ENCODE assay signal across 9 cellular contexts in the genomic region with DNA sequence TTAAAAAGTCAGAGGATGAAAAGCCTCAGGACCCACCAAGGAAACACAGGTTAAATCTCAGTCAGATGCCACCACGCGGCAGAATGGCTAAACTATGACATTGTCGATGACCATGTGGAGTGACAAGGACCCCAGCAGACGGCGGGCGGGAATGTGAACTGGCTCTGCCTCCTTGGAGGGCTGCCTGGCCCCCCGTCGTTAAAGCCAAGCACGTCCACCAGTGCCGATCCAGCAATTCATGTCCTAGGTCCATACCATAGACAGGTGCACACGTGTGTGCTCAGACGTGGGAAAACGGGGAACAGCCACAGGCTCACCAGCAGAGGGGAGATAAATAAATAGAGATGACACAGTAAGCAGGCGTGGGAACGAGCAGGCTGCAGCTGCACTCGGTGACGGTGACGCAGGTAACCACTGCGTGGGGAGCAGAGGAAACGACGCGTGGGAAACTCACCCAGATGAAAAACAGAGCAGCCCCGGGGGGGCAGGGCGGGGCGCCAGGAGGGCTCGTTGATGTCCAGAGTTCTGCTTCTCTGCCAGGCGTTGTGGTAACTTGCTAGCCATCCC. TPM values are rescaled to one million over a fixed set of nuclear protein-coding genes. Genes with fewer than 3 reads are reported as not detected.
DNase-seq lines count a peak whose midpoint lies in the region; ATAC-seq and TF ChIP-seq lines count a peak whose summit lies in the region.
"Had no signal": no experiment of that assay in that cellular context is flagged by ENCODE, and none has a peak within 500 bp of the region (broad histone marks: within the 10 kb centered on the region; RNA-seq: fewer than 3 reads in every experiment).

No MANE protein-coding gene starts in this region.

- H2AFZ ChIP-seq in IMR-90 (replicated peaks; ENCODE audit: low read length, poor library complexity) = no peak overlapping the region

- CTCF ChIA-PET in IMR-90 (lab: Yijun Ruan, JAX) = no interaction called here
- CTCF ChIA-PET in activated CD8-positive, alpha-beta memory T cell treated with anti-CD3 and anti-CD28 coated beads, Interleukin-2, amount 10 ng/mL, durations not matched to agents 7 days and 5 days (lab: Charles Lee) = interaction anchor here (0.7 kb wide), 1 partner anchor 203 kb away, joined by 4 read pairs; no protein-coding TSS in a partner anchor

- H3K36me3 Mint-ChIP-seq in CD14-positive monocyte = no peaks in the 10 kb centered on the region
- H3K36me3 Mint-ChIP-seq in activated CD8-positive, alpha-beta memory T cell treated with anti-CD3 and anti-CD28 coated beads, Interleukin-2, amount 10 ng/mL, durations not matched to agents 7 days and 5 days = no peaks in the 10 kb centered on the region

- H3K4me2 ChIP-seq in IMR-90 (ENCODE audit: low read depth, low read length) = no peak overlapping the region

- peaks cover 3% of the 10 kb centered on the region; the same call in 1 of the 2 replicates for H3K9me1 ChIP-seq in IMR-90 (ENCODE audit: insufficient read depth, low read length)

- POLR2A ChIA-PET in IMR-90 (lab: Charles Lee; ENCODE audit: unreplicated experiment) = no interaction called here

- in situ Hi-C loops in IMR-90 (cut with MboI; ENCODE audit: low sequenced_read_pairs) = no loop called here

- H2AK5ac ChIP-seq in IMR-90 (ENCODE audit: low read depth, low read length) = no peak overlapping the region

- peak overlapping the region in 1 of 2 donors; percentile 37 for H3K4me3 Mint-ChIP-seq in CD14-positive monocyte
- H3K4me3 Mint-ChIP-seq in activated CD8-positive, alpha-beta memory T cell treated with anti-CD3 and anti-CD28 coated beads, Interleukin-2, amount 10 ng/mL, durations not matched to agents 7 days and 5 days = peak overlapping the region; percentile 66

- no peak overlapping the region for H2BK120ac ChIP-seq in IMR-90 (ENCODE audit: low read depth, low read length)

- H2BK20ac ChIP-seq in IMR-90 (ENCODE audit: low read depth, low read length) = no peak overlapping the region

- dilution Hi-C loops in IMR-90 (cut with HindIII; ENCODE audit: low sequenced_read_pairs, unreplicated experiment) = no loop called here

- no peak overlapping the region for H3K9ac ChIP-seq in IMR-90 (ENCODE audit: low read depth, low read length)

- ATAC-seq in IMR-90 (ENCODE audit: low read depth) (no peak), GM18861 (IDR thresholded peaks at IDR 0.05; ENCODE audit: unreplicated experiment) (no peak), HG03432 (IDR thresholded peaks at IDR 0.05; ENCODE audit: unreplicated experiment) (no peak)
- peak; percentile 84 for ATAC-seq in activated CD8-positive, alpha-beta memory T cell treated with anti-CD3 and anti-CD28 coated beads, Interleukin-2, amount 10 ng/mL, durations not matched to agents 7 days and 5 days

- H2BK15ac ChIP-seq in IMR-90 (ENCODE audit: low read depth, low read length) = no peak overlapping the region

- no peak overlapping the region for H2AK9ac ChIP-seq in IMR-90 (replicated peaks; ENCODE audit: low read depth, low read length, poor library complexity)

- no peak overlapping the region for H3K4me3 ChIP-seq in IMR-90 (ENCODE audit: insufficient read depth, low read depth, low read length)

- peaks cover 10% of the 10 kb centered on the region for H4K20me1 ChIP-seq in IMR-90 (ENCODE audit: insufficient read depth, low read length)

- H3K79me1 ChIP-seq in IMR-90 (ENCODE audit: low read depth in 1 of 2, low read length in 2 of 2) = no peaks in the 10 kb centered on the region

- peaks cover 13% of the 10 kb centered on the region for H3K4me1 ChIP-seq in IMR-90 (ENCODE audit: control insufficient read depth, insufficient read depth, low read length)

- no peak overlapping the region for H2BK5ac ChIP-seq in IMR-90 (ENCODE audit: low read depth, low read length, poor library complexity, severe bottlenecking)

- no peak overlapping the region for H3K27ac ChIP-seq in IMR-90 (ENCODE audit: insufficient read depth, low read length)

- peaks cover 40% of the 10 kb centered on the region for H3K27me3 ChIP-seq in IMR-90 (ENCODE audit: control insufficient read depth, insufficient read depth, low read length)

- no peaks in the 10 kb centered on the region for H3K36me3 ChIP-seq in IMR-90 (ENCODE audit: control insufficient read depth, insufficient read depth, low read length)

- no peak overlapping the region for H3K23ac ChIP-seq in IMR-90 (ENCODE audit: low read depth, low read length)

- TF ChIP-seq POLR2A in IMR-90 (IDR thresholded peaks at IDR 0.05; ENCODE audit: low read depth, low read length) = no peak

- H3K27ac Mint-ChIP-seq in CD14-positive monocyte = no peak overlapping the region
- peak overlapping the region; percentile 13 for H3K27ac Mint-ChIP-seq in activated CD8-positive, alpha-beta memory T cell treated with anti-CD3 and anti-CD28 coated beads, Interleukin-2, amount 10 ng/mL, durations not matched to agents 7 days and 5 days

- peaks cover 11 to 15% (median 13%) of the 10 kb centered on the region in 3 donors for H3K27me3 Mint-ChIP-seq in CD14-positive monocyte (ENCODE audit: low read depth in 3 of 3)
- H3K27me3 Mint-ChIP-seq in activated CD8-positive, alpha-beta memory T cell treated with anti-CD3 and anti-CD28 coated beads, Interleukin-2, amount 10 ng/mL, durations not matched to agents 7 days and 5 days = peaks cover 23% of the 10 kb centered on the region

- H3K56ac ChIP-seq in IMR-90 (ENCODE audit: extremely low read depth, insufficient read depth, low read length) = no peak overlapping the region

- TF ChIP-seq RAD21 in IMR-90 (IDR thresholded peaks at IDR 0.05; ENCODE audit: low read length) = no peak

- H4K5ac ChIP-seq in IMR-90 (ENCODE audit: low read depth, low read length) = no peak overlapping the region

- H3K14ac ChIP-seq in IMR-90 (replicated peaks; ENCODE audit: low read depth, low read length) = no peak overlapping the region

- H3K4ac ChIP-seq in IMR-90 (ENCODE audit: low read depth, low read length) = no peak overlapping the region

- no peak overlapping the region for H4K91ac ChIP-seq in IMR-90 (ENCODE audit: insufficient read depth, low read depth, low read length)

- H3K18ac ChIP-seq in IMR-90 (ENCODE audit: low read depth, low read length) = no peak overlapping the region

- WGBS in IMR-90 (ENCODE audit: extremely low coverage in 2 of 2, insufficient read length in 1 of 2), 2 experiments = 74% methylated on average over 12 of the region's 27 CpGs; no CpG with 5 or more reads in 1 of the 2 experiments

- DNase-seq in CD14-positive monocyte (ENCODE audit: low spot score) (peak; percentile 48), IMR-90 (peak; percentile 31), islet precursor cell (peak; percentile 49), NCI-H146 treated with DMSO at 0.1 percent for 48 hours (lab: John Stamatoyannopoulos, UW; ENCODE audit: unreplicated experiment) (no peak)
- peak; percentile 74 for DNase-seq in activated CD8-positive, alpha-beta memory T cell treated with anti-CD3 and anti-CD28 coated beads, Interleukin-2, amount 10 ng/mL, durations not matched to agents 7 days and 5 days
- DNase-seq in stimulated activated CD8-positive, alpha-beta memory T cell treated with anti-CD3 and anti-CD28 coated beads, Interleukin-4, amount 100 ng/mL, for 48 hours = peak; percentile 85

- peaks cover 14% of the 10 kb centered on the region for H3K9me3 ChIP-seq in IMR-90 (ENCODE audit: control insufficient read depth, insufficient read depth, low read length)

- peaks cover 37% of the 10 kb centered on the region for H3K4me1 Mint-ChIP-seq in CD14-positive monocyte
- H3K4me1 Mint-ChIP-seq in activated CD8-positive, alpha-beta memory T cell treated with anti-CD3 and anti-CD28 coated beads, Interleukin-2, amount 10 ng/mL, durations not matched to agents 7 days and 5 days = peaks cover 18% of the 10 kb centered on the region

- no TSS peak for BruUV-seq in IMR-90 (replicated peaks; lab: Mats Ljungman, UMichigan)

- H3K9me3 Mint-ChIP-seq in CD14-positive monocyte = peaks cover 5 to 14% (median 11%) of the 10 kb centered on the region in 7 donors
- H3K9me3 Mint-ChIP-seq in activated CD8-positive, alpha-beta memory T cell treated with anti-CD3 and anti-CD28 coated beads, Interleukin-2, amount 10 ng/mL, durations not matched to agents 7 days and 5 days (ENCODE audit: low read depth) = no peaks in the 10 kb centered on the region

- intact Hi-C loops in CD14-positive monocyte (cut with micrococcal nuclease) = no loop called here
- intact Hi-C loops in IMR-90 (cut with micrococcal nuclease) = no loop called here

- TF ChIP-seq CTCF in CD14-positive monocyte (IDR thresholded peaks at IDR 0.05) = no peak
- no peak for TF ChIP-seq CTCF in IMR-90 (conservative IDR thresholded peaks at IDR 0.05; ENCODE audit: low read depth, low read length)

- no peak overlapping the region for H4K8ac ChIP-seq in IMR-90 (ENCODE audit: low read depth in 2 of 2, low read length in 2 of 2)

TF ChIP-seq in IMR-90, 13 proteins besides CTCF, POLR2A, EP300 and RAD21 (continues in another document):
- TF ChIP-seq FOS (IDR thresholded peaks at IDR 0.05; ENCODE audit: low read depth, low read length) (no peak), MAFK (IDR thresholded peaks at IDR 0.05; ENCODE audit: low read depth, low read length) (no peak), CHD1 (IDR thresholded peaks at IDR 0.05; ENCODE audit: low read depth, low read length) (no peak), MAZ (IDR thresholded peaks at IDR 0.05; ENCODE audit: borderline replicate concordance, low read depth, low read length) (no peak), NFE2L2 (IDR thresholded peaks at IDR 0.05; ENCODE audit: low read depth, low read length) (no peak)
- TF ChIP-seq, protein P1, sequence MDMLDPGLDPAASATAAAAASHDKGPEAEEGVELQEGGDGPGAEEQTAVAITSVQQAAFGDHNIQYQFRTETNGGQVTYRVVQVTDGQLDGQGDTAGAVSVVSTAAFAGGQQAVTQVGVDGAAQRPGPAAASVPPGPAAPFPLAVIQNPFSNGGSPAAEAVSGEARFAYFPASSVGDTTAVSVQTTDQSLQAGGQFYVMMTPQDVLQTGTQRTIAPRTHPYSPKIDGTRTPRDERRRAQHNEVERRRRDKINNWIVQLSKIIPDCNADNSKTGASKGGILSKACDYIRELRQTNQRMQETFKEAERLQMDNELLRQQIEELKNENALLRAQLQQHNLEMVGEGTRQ (IDR thresholded peaks at IDR 0.05; ENCODE audit: low read depth, low read length) = no peak
- TF ChIP-seq, protein P2, sequence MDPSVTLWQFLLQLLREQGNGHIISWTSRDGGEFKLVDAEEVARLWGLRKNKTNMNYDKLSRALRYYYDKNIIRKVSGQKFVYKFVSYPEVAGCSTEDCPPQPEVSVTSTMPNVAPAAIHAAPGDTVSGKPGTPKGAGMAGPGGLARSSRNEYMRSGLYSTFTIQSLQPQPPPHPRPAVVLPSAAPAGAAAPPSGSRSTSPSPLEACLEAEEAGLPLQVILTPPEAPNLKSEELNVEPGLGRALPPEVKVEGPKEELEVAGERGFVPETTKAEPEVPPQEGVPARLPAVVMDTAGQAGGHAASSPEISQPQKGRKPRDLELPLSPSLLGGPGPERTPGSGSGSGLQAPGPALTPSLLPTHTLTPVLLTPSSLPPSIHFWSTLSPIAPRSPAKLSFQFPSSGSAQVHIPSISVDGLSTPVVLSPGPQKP (IDR thresholded peaks at IDR 0.05; ENCODE audit: borderline replicate concordance, low read depth, low read length) = no peak

RNA-seq across cellular contexts. Expression of a gene that starts 28.3 kb away (rescaled TPM):
- polyA plus RNA-seq in CD14-positive monocyte (under 1 TPM in 1 of 2 donors, not detected in 1; 0.34 TPM), IMR-90 (2012; rRNA removed) (3.7 and 3.9 TPM in 2 replicates)
- 2.5 and 2.9 TPM in 2 replicates for total RNA-seq in IMR-90 (2012; rRNA removed)
- polyA plus RNA-seq in IMR-90 (2012; cell fraction: cytosol; rRNA removed) = 4.4 and 7.4 TPM in 2 replicates
- polyA plus RNA-seq in IMR-90 (2012; cell fraction: nucleus; rRNA removed; ENCODE audit: low replicate concordance) = 8.7 and 10.4 TPM in 2 replicates
- 1 to 10 TPM; 1.3 to 2.2 TPM for total RNA-seq in activated CD8-positive, alpha-beta memory T cell treated with anti-CD3 and anti-CD28 coated beads, Interleukin-2, amount 10 ng/mL, durations not matched to agents 7 days and 5 days
- total RNA-seq: bronchial epithelial cell had no signal
